ENCODE assay signal across 11 cellular contexts in genomic region chr3:30970183-30970582, GRCh38.
DNase-seq lines count a peak whose midpoint lies in the region; FAIRE-seq and TF ChIP-seq lines count a peak whose summit lies in the region.
"Had no signal": no experiment of that assay in that cellular context is flagged by ENCODE, and none has a peak within 500 bp of the region (broad histone marks: within the 10 kb centered on the region; RNA-seq: fewer than 3 reads in every experiment).

No MANE protein-coding gene starts in this region.

- no peak overlapping the region for H3K27ac Mint-ChIP-seq in type B pancreatic cell
- H3K27ac Mint-ChIP-seq: activated CD8-positive, alpha-beta T cell treated with anti-CD3 and anti-CD28 coated beads, Interleukin-2, amount 10 ng/mL, durations not matched to agents 7 days and 5 days had no signal

- no peak overlapping the region for H3K4me3 ChIP-seq in mesenchymal stem cell (ENCODE audit: insufficient read depth in 1 of 2, low read depth in 1 of 2, low read length in 2 of 2)
- H3K4me3 ChIP-seq: HAP-1, pancreas, PC-9 had no signal

- no peak overlapping the region for H4K8ac ChIP-seq in mesenchymal stem cell (ENCODE audit: low read length)

- no peak overlapping the region for H3K4ac ChIP-seq in mesenchymal stem cell (ENCODE audit: low read depth in 1 of 2, low read length in 2 of 2)

- no peak overlapping the region for H2BK12ac ChIP-seq in mesenchymal stem cell (ENCODE audit: low read length in 2 of 2)

- peaks cover 5% of the 10 kb centered on the region for H3K4me1 Mint-ChIP-seq in type B pancreatic cell (ENCODE audit: unreplicated experiment)

- no peak overlapping the region for H3K27ac ChIP-seq in mesenchymal stem cell (ENCODE audit: low read length, poor library complexity, severe bottlenecking)
- H3K27ac ChIP-seq: pancreas, PC-9 had no signal

- H3K14ac ChIP-seq in mesenchymal stem cell (ENCODE audit: low read length in 2 of 2) = no peak overlapping the region

- H3K36me3 Mint-ChIP-seq in type B pancreatic cell = no peaks in the 10 kb centered on the region

- DNase-seq in D721Med (ENCODE audit: insufficient read length, low spot score) = no peak
- peak; percentile 44 for DNase-seq in HT1080 (ENCODE audit: low read depth)
- peak; percentile 29 for DNase-seq in astrocyte of the hippocampus (ENCODE audit: low read depth, low spot score)
- peak; percentile 1 for DNase-seq in mesenchymal stem cell
- no peak for DNase-seq in NCI-H187 (lab: John Stamatoyannopoulos, UW)
- no peak for DNase-seq in type B pancreatic cell (ENCODE audit: extremely low spot score, unreplicated experiment)
- no peak for DNase-seq in NCI-H2171 treated with DMSO at 0.1 percent for 48 hours (lab: John Stamatoyannopoulos, UW)
- DNase-seq: activated CD8-positive, alpha-beta T cell treated with anti-CD3 and anti-CD28 coated beads, Interleukin-2, amount 10 ng/mL, durations not matched to agents 7 days and 5 days; pancreas had no signal

- WGBS in mesenchymal stem cell = 80% methylated on average over 1 of the region's 2 CpGs

- peak; percentile 26 for TF ChIP-seq CTCF in D721Med (IDR thresholded peaks at IDR 0.05; ENCODE audit: insufficient read depth, missing control alignments)
- no peak for TF ChIP-seq CTCF in type B pancreatic cell (conservative IDR thresholded peaks at IDR 0.05)

- no peaks in the 10 kb centered on the region for H3K27me3 Mint-ChIP-seq in type B pancreatic cell

- H3K27me3 ChIP-seq in mesenchymal stem cell (ENCODE audit: control insufficient read depth in 1 of 2, insufficient read depth in 1 of 2, low read length in 2 of 2) = peaks cover 0 to 4% of the 10 kb centered on the region in 2 experiments
- H3K27me3 ChIP-seq: pancreas had no signal

- no peaks in the 10 kb centered on the region for H3K4me1 ChIP-seq in mesenchymal stem cell (ENCODE audit: control insufficient read depth, insufficient read depth, low read depth, low read length)
- H3K4me1 ChIP-seq: pancreas had no signal

- H2BK120ac ChIP-seq in mesenchymal stem cell (ENCODE audit: low read depth, low read length) = no peak overlapping the region

- H2AFZ ChIP-seq in mesenchymal stem cell (ENCODE audit: low read depth, low read length) = no peak overlapping the region
- H2AFZ ChIP-seq: PC-9 had no signal

- no peaks in the 10 kb centered on the region for H3K36me3 ChIP-seq in mesenchymal stem cell (ENCODE audit: control insufficient read depth in 1 of 2, insufficient read depth in 2 of 2, low read depth in 1 of 2, low read length in 2 of 2)
- H3K36me3 ChIP-seq: HAP-1, pancreas had no signal

- no peaks in the 10 kb centered on the region for H3K79me1 ChIP-seq in mesenchymal stem cell (replicated peaks; ENCODE audit: low read length, poor library complexity, severe bottlenecking)

- H3K23ac ChIP-seq in mesenchymal stem cell (ENCODE audit: low read length in 2 of 2) = no peak overlapping the region

- FAIRE-seq in D721Med (lab: Jason Lieb, UNC) = no peak
- FAIRE-seq: pancreas had no signal

- no peaks in the 10 kb centered on the region for H3K9me3 ChIP-seq in mesenchymal stem cell (ENCODE audit: control insufficient read depth, low read length)
- H3K9me3 ChIP-seq: HAP-1, pancreas had no signal

- no peak overlapping the region for H2BK5ac ChIP-seq in mesenchymal stem cell (ENCODE audit: low read depth, low read length, poor library complexity, severe bottlenecking)

- H2AK5ac ChIP-seq in mesenchymal stem cell (ENCODE audit: low read length, severe bottlenecking) = no peak overlapping the region

- H3K9me3 Mint-ChIP-seq in type B pancreatic cell = peaks cover 5% of the 10 kb centered on the region

- no peak overlapping the region for H3K9ac ChIP-seq in mesenchymal stem cell (ENCODE audit: low read length)

- H3K4me2 ChIP-seq in mesenchymal stem cell (ENCODE audit: low read length, poor library complexity, severe bottlenecking) = no peak overlapping the region
- H3K4me2 ChIP-seq: PC-9 had no signal

- no peak overlapping the region for H2BK15ac ChIP-seq in mesenchymal stem cell (ENCODE audit: low read depth, poor library complexity, severe bottlenecking)

- H3K4me3 Mint-ChIP-seq in type B pancreatic cell = no peak overlapping the region
- H3K4me3 Mint-ChIP-seq: activated CD8-positive, alpha-beta T cell treated with anti-CD3 and anti-CD28 coated beads, Interleukin-2, amount 10 ng/mL, durations not matched to agents 7 days and 5 days had no signal

- no peak overlapping the region for H4K91ac ChIP-seq in mesenchymal stem cell (ENCODE audit: low read length)

- H3K18ac ChIP-seq in mesenchymal stem cell (ENCODE audit: low read depth in 1 of 2, low read length in 2 of 2) = no peak overlapping the region

Comparison
In these comparisons a context has a peak if more than half of its experiments do, and no peak if none do; other contexts are left out.
1. DNase-seq: peak in HT1080 (single experiment), astrocyte of the hippocampus (single experiment) and mesenchymal stem cell (single experiment); none in D721Med (single experiment), NCI-H187 (0 of 2), type B pancreatic cell (single experiment) and NCI-H2171 treated with DMSO at 0.1 percent for 48 hours (single experiment).